In genomic region chr11:117839936-117840813, GRCh38 we compare ENCODE assay signal across 27 cellular contexts. TPM values are rescaled to one million over a fixed set of nuclear protein-coding genes. Genes with fewer than 3 reads are reported as not detected.
DNase-seq lines count a peak whose midpoint lies in the region; ATAC-seq and TF ChIP-seq lines count a peak whose summit lies in the region.
"Had no signal": no experiment of that assay in that cellular context is flagged by ENCODE, and none has a peak within 500 bp of the region (broad histone marks: within the 10 kb centered on the region; RNA-seq: fewer than 3 reads in every experiment).

No MANE protein-coding gene starts in this region.

- DNase-seq in activated CD4-positive, alpha-beta T cell treated with anti-CD3 and anti-CD28 coated beads, Interleukin-2, amount 10 ng/mL, durations not matched to agents 24 days and 14 days = no peak
- DNase-seq in activated CD4-positive, alpha-beta T cell treated with anti-CD3 and anti-CD28 coated beads for 36 hours = no peak
- peak; percentile 49 for DNase-seq in activated CD8-positive, alpha-beta memory T cell treated with anti-CD3 and anti-CD28 coated beads, Interleukin-2, amount 50 U/mL, for 48 hours
- peak; percentile 35 for DNase-seq in osteoblast (ENCODE audit: insufficient read length, low spot score, missing footprints)
- DNase-seq in iPS-NIHi11 (ENCODE audit: low spot score) = no peak
- DNase-seq in activated naive CD4-positive, alpha-beta T cell treated with anti-CD3 and anti-CD28 coated beads, Interleukin-2, amount 10 ng/mL, durations not matched to agents 7 days and 5 days = no peak
- no peak for DNase-seq in MV-4-11 (lab: John Stamatoyannopoulos, UW)
- DNase-seq: activated gamma-delta T cell treated with Interleukin-2 at 50 U/mL for 16 hours, DMS79 treated with DMSO at 0.1 percent for 48 hours, midbrain, NCI-H1694, NCI-H2171 treated with DMSO at 0.1 percent for 48 hours, NCI-H524 treated with DMSO at 0.1 percent for 48 hours, nephron progenitor cell, SK-N-SH, WERI-Rb-1 had no signal

- no peak for ATAC-seq in activated CD4-positive, alpha-beta T cell treated with anti-CD3 and anti-CD28 coated beads for 36 hours
- ATAC-seq: K562; stimulated activated memory B cell treated with anti-CD40 and anti-IgM and Interleukin-4, amounts not matched to agents 10 μg/mL and 1 μg/mL and 100 μg/mL, for 72 hours had no signal

- CTCF ChIA-PET in activated CD4-positive, alpha-beta T cell treated with anti-CD3 and anti-CD28 coated beads for 36 hours (lab: Charles Lee) = interaction anchor here (0.9 kb wide), 1 partner anchor 213 kb away, joined by 6 read pairs; no protein-coding TSS in a partner anchor
- CTCF ChIA-PET in activated naive CD4-positive, alpha-beta T cell treated with anti-CD3 and anti-CD28 coated beads, Interleukin-2, amount 10 ng/mL, durations not matched to agents 7 days and 5 days (lab: Charles Lee) = interaction anchor here (1.1 to 2.0 kb wide), 3 partner anchors 64 to 213 kb away, joined by 3 to 9 read pairs (median 6); no protein-coding TSS in a partner anchor

- no peak overlapping the region for H2AFZ ChIP-seq in osteoblast (ENCODE audit: low read length)

- no peak overlapping the region for H3K9ac ChIP-seq in BLaER1
- H3K9ac ChIP-seq: SK-N-SH had no signal

- H3K4me3 ChIP-seq in BLaER1 (no peak overlapping the region), osteoblast (ENCODE audit: insufficient read depth, low read length) (no peak overlapping the region)
- H3K4me3 ChIP-seq: breast epithelium, K562, prostate gland, smooth muscle cell, tibial artery had no signal

- H3K9me3 Mint-ChIP-seq in activated CD4-positive, alpha-beta T cell treated with anti-CD3 and anti-CD28 coated beads, Interleukin-2, amount 10 ng/mL, durations not matched to agents 24 days and 14 days = no peaks in the 10 kb centered on the region
- H3K9me3 Mint-ChIP-seq in activated CD4-positive, alpha-beta T cell treated with anti-CD3 and anti-CD28 coated beads for 36 hours (ENCODE audit: low read depth) = no peaks in the 10 kb centered on the region
- H3K9me3 Mint-ChIP-seq in activated naive CD4-positive, alpha-beta T cell treated with anti-CD3 and anti-CD28 coated beads, Interleukin-2, amount 10 ng/mL, durations not matched to agents 7 days and 5 days = no peaks in the 10 kb centered on the region
- H3K9me3 Mint-ChIP-seq: nephron progenitor cell; stimulated activated memory B cell treated with anti-CD40 and anti-IgM and Interleukin-4, amounts not matched to agents 10 μg/mL and 1 μg/mL and 100 μg/mL, for 72 hours; T-helper 2 cell treated with Interferon-gamma antibody and Interleukin-4, amounts not matched to agents 5 μg/mL and 100 μg/mL, for 36 hours had no signal

- no peaks in the 10 kb centered on the region for H3K79me2 ChIP-seq in osteoblast (ENCODE audit: insufficient read depth, low read length)

- intact Hi-C loops in activated CD4-positive, alpha-beta T cell treated with anti-CD3 and anti-CD28 coated beads, Interleukin-2, amount 10 ng/mL, durations not matched to agents 24 days and 14 days (cut with micrococcal nuclease) = no loop called here
- intact Hi-C loops in activated CD4-positive, alpha-beta T cell treated with anti-CD3 and anti-CD28 coated beads for 36 hours (cut with DNase I, micrococcal nuclease) = no loop called here

- H3K4me1 ChIP-seq in BLaER1 (peaks cover 56% of the 10 kb centered on the region), osteoblast (ENCODE audit: insufficient read depth, low read length) (no peaks in the 10 kb centered on the region)
- H3K4me1 ChIP-seq: breast epithelium, Caco-2, prostate gland had no signal

- peak overlapping the region; percentile 13; the same call in 1 of the 2 replicates for H3K27ac ChIP-seq in BLaER1
- no peak overlapping the region for H3K27ac ChIP-seq in osteoblast (ENCODE audit: low read depth, low read length)
- H3K27ac ChIP-seq: breast epithelium, prostate gland, tibial artery, WERI-Rb-1 had no signal

- H3K36me3 ChIP-seq in BLaER1 (no peaks in the 10 kb centered on the region), osteoblast (ENCODE audit: insufficient read depth, low read length) (no peaks in the 10 kb centered on the region)
- H3K36me3 ChIP-seq: breast epithelium, prostate gland, WERI-Rb-1 had no signal

- H3K4me3 Mint-ChIP-seq in activated CD4-positive, alpha-beta T cell treated with anti-CD3 and anti-CD28 coated beads, Interleukin-2, amount 10 ng/mL, durations not matched to agents 24 days and 14 days = no peak overlapping the region
- no peak overlapping the region for H3K4me3 Mint-ChIP-seq in activated CD4-positive, alpha-beta T cell treated with anti-CD3 and anti-CD28 coated beads for 36 hours
- no peak overlapping the region for H3K4me3 Mint-ChIP-seq in activated naive CD4-positive, alpha-beta T cell treated with anti-CD3 and anti-CD28 coated beads, Interleukin-2, amount 10 ng/mL, durations not matched to agents 7 days and 5 days
- H3K4me3 Mint-ChIP-seq: B cell; nephron progenitor cell; stimulated activated memory B cell treated with anti-CD40 and anti-IgM and Interleukin-4, amounts not matched to agents 10 μg/mL and 1 μg/mL and 100 μg/mL, for 72 hours; T-helper 2 cell treated with Interferon-gamma antibody and Interleukin-4, amounts not matched to agents 5 μg/mL and 100 μg/mL, for 36 hours had no signal

- H3K4me2 ChIP-seq in BLaER1 (no peak overlapping the region; the same call in 1 of the 2 replicates), osteoblast (ENCODE audit: insufficient read depth, low read length) (no peak overlapping the region)
- H3K4me2 ChIP-seq: SK-N-SH, smooth muscle cell had no signal

- H3K9me3 ChIP-seq in BLaER1 (no peaks in the 10 kb centered on the region), osteoblast (ENCODE audit: low read depth, low read length) (no peaks in the 10 kb centered on the region)
- H3K9me3 ChIP-seq: breast epithelium, Caco-2, prostate gland, SK-N-SH, tibial artery had no signal

- H3K27ac Mint-ChIP-seq in activated CD4-positive, alpha-beta T cell treated with anti-CD3 and anti-CD28 coated beads, Interleukin-2, amount 10 ng/mL, durations not matched to agents 24 days and 14 days = peak overlapping the region; percentile 28
- H3K27ac Mint-ChIP-seq in activated CD4-positive, alpha-beta T cell treated with anti-CD3 and anti-CD28 coated beads for 36 hours = no peak overlapping the region
- no peak overlapping the region for H3K27ac Mint-ChIP-seq in activated naive CD4-positive, alpha-beta T cell treated with anti-CD3 and anti-CD28 coated beads, Interleukin-2, amount 10 ng/mL, durations not matched to agents 7 days and 5 days
- H3K27ac Mint-ChIP-seq: B cell; nephron progenitor cell; stimulated activated memory B cell treated with anti-CD40 and anti-IgM and Interleukin-4, amounts not matched to agents 10 μg/mL and 1 μg/mL and 100 μg/mL, for 72 hours; T-helper 2 cell treated with Interferon-gamma antibody and Interleukin-4, amounts not matched to agents 5 μg/mL and 100 μg/mL, for 36 hours had no signal

- H3K27me3 Mint-ChIP-seq in activated CD4-positive, alpha-beta T cell treated with anti-CD3 and anti-CD28 coated beads, Interleukin-2, amount 10 ng/mL, durations not matched to agents 24 days and 14 days = peaks cover 28% of the 10 kb centered on the region
- no peaks in the 10 kb centered on the region for H3K27me3 Mint-ChIP-seq in activated CD4-positive, alpha-beta T cell treated with anti-CD3 and anti-CD28 coated beads for 36 hours
- peaks cover 44% of the 10 kb centered on the region for H3K27me3 Mint-ChIP-seq in activated naive CD4-positive, alpha-beta T cell treated with anti-CD3 and anti-CD28 coated beads, Interleukin-2, amount 10 ng/mL, durations not matched to agents 7 days and 5 days

- H3K27me3 ChIP-seq in BLaER1 (no peaks in the 10 kb centered on the region), osteoblast (ENCODE audit: insufficient read depth, low read length) (no peaks in the 10 kb centered on the region)
- H3K27me3 ChIP-seq: breast epithelium had no signal

- H3K4me1 Mint-ChIP-seq in activated CD4-positive, alpha-beta T cell treated with anti-CD3 and anti-CD28 coated beads, Interleukin-2, amount 10 ng/mL, durations not matched to agents 24 days and 14 days = no peaks in the 10 kb centered on the region
- no peaks in the 10 kb centered on the region for H3K4me1 Mint-ChIP-seq in activated CD4-positive, alpha-beta T cell treated with anti-CD3 and anti-CD28 coated beads for 36 hours
- no peaks in the 10 kb centered on the region for H3K4me1 Mint-ChIP-seq in activated naive CD4-positive, alpha-beta T cell treated with anti-CD3 and anti-CD28 coated beads, Interleukin-2, amount 10 ng/mL, durations not matched to agents 7 days and 5 days
- H3K4me1 Mint-ChIP-seq: B cell had no signal

- H4K20me1 ChIP-seq in BLaER1 (no peaks in the 10 kb centered on the region), osteoblast (ENCODE audit: insufficient read depth, low read length) (no peaks in the 10 kb centered on the region)

- H3K36me3 Mint-ChIP-seq in activated CD4-positive, alpha-beta T cell treated with anti-CD3 and anti-CD28 coated beads, Interleukin-2, amount 10 ng/mL, durations not matched to agents 24 days and 14 days (ENCODE audit: low read depth) = no peaks in the 10 kb centered on the region
- no peaks in the 10 kb centered on the region for H3K36me3 Mint-ChIP-seq in activated CD4-positive, alpha-beta T cell treated with anti-CD3 and anti-CD28 coated beads for 36 hours (ENCODE audit: low read depth)
- H3K36me3 Mint-ChIP-seq in activated naive CD4-positive, alpha-beta T cell treated with anti-CD3 and anti-CD28 coated beads, Interleukin-2, amount 10 ng/mL, durations not matched to agents 7 days and 5 days = no peaks in the 10 kb centered on the region
- H3K36me3 Mint-ChIP-seq: stimulated activated memory B cell treated with anti-CD40 and anti-IgM and Interleukin-4, amounts not matched to agents 10 μg/mL and 1 μg/mL and 100 μg/mL, for 72 hours had no signal

- POLR2A ChIA-PET in activated CD4-positive, alpha-beta T cell treated with anti-CD3 and anti-CD28 coated beads for 36 hours (lab: Charles Lee) = no interaction called here

- TF ChIP-seq CTCF in osteoblast (IDR thresholded peaks at IDR 0.05; ENCODE audit: extremely low read depth, low read depth, low read length) = no peak

RNA-seq across cellular contexts. Expression of gene FXYD2, which starts 15.6 kb away (rescaled TPM):
- 1.1 and 1.9 TPM in 2 replicates for total RNA-seq in activated CD4-positive, alpha-beta T cell treated with anti-CD3 and anti-CD28 coated beads, Interleukin-2, amount 10 ng/mL, durations not matched to agents 24 days and 14 days
- total RNA-seq in activated CD4-positive, alpha-beta T cell treated with anti-CD3 and anti-CD28 coated beads for 36 hours = 1 to 10 TPM in 1 of 2 experiments, under 1 TPM in 1; 0.91 to 1.1 TPM
- not detected in 2 replicates for total RNA-seq in osteoblast
- total RNA-seq: A172, K562, smooth muscle cell had no signal

RNA-seq across cellular contexts. Expression of gene FXYD6, which starts 36.3 kb away (rescaled TPM):
- total RNA-seq in activated CD4-positive, alpha-beta T cell treated with anti-CD3 and anti-CD28 coated beads, Interleukin-2, amount 10 ng/mL, durations not matched to agents 24 days and 14 days = not detected in 2 replicates
- total RNA-seq in activated CD4-positive, alpha-beta T cell treated with anti-CD3 and anti-CD28 coated beads for 36 hours = under 1 TPM; 0.46 to 0.47 TPM
- not detected in 2 replicates for total RNA-seq in osteoblast
- total RNA-seq: B cell had no signal

RNA-seq across cellular contexts. Expression of gene DSCAML1, which starts 43.2 kb away (rescaled TPM):
- 0.02 TPM in 1 of 2 replicates, not detected in the other for total RNA-seq in activated CD4-positive, alpha-beta T cell treated with anti-CD3 and anti-CD28 coated beads, Interleukin-2, amount 10 ng/mL, durations not matched to agents 24 days and 14 days
- total RNA-seq in activated CD4-positive, alpha-beta T cell treated with anti-CD3 and anti-CD28 coated beads for 36 hours = under 1 TPM; 0.05 to 0.67 TPM
- total RNA-seq in osteoblast = not detected in 2 replicates
- total RNA-seq: A172, Caco-2, K562 had no signal

Comparison
In these comparisons a context has a peak if more than half of its experiments do, and no peak if none do; other contexts are left out.
1. DNase-seq: peak in activated CD8-positive, alpha-beta memory T cell treated with anti-CD3 and anti-CD28 coated beads, Interleukin-2, amount 50 U/mL, for 48 hours (single experiment) and osteoblast (single experiment); none in activated CD4-positive, alpha-beta T cell treated with anti-CD3 and anti-CD28 coated beads, Interleukin-2, amount 10 ng/mL, durations not matched to agents 24 days and 14 days (single experiment), activated CD4-positive, alpha-beta T cell treated with anti-CD3 and anti-CD28 coated beads for 36 hours (single experiment), iPS-NIHi11 (single experiment), activated naive CD4-positive, alpha-beta T cell treated with anti-CD3 and anti-CD28 coated beads, Interleukin-2, amount 10 ng/mL, durations not matched to agents 7 days and 5 days (single experiment) and MV-4-11 (single experiment).